ENCODE assay signal across 9 cellular contexts in the genomic region with DNA sequence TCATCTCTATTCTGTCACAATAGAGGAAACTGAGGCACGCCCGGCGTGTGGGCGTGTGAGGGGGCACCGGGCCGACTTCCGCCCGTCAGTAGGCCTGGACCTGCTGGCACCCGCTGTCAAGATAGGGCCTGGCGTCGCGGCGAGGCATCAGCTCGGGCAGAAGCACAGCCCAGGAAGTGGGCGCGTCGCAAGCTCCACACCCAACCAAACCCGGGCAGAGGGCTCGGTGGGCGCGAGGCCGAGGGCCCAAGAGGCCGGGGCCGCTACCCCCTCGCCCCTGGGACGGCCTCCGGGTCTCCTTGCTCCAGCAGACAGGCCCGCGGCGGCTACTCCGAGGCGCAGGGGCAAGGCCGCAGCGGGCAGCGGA.
A peak's percentile ranks its signal among the peaks of the same experiment; 100 is the strongest.
DNase-seq lines count a peak whose midpoint lies in the region; ATAC-seq and TF ChIP-seq lines count a peak whose summit lies in the region.
"Had no signal": no experiment of that assay in that cellular context is flagged by ENCODE, and none has a peak within 500 bp of the region (broad histone marks: within the 10 kb centered on the region; RNA-seq: fewer than 3 reads in every experiment).

No MANE protein-coding gene starts in this region.

- H3K4me3 Mint-ChIP-seq in natural killer cell: peak overlapping the region; percentile 95

- no peaks in the 10 kb centered on the region for H3K9me2 ChIP-seq in OCI-LY1 (ENCODE audit: low read depth, low read length)

- peak overlapping the region; percentile 68; the same call in 1 of the 2 replicates for H3K9ac ChIP-seq in OCI-LY1 (ENCODE audit: low read length)
- H3K9ac ChIP-seq in duodenal mucosa (ENCODE audit: low read depth in 1 of 2, low read length in 2 of 2): peak overlapping the region; percentile 87 to 88

- intact Hi-C loops in natural killer cell (cut with micrococcal nuclease): loop anchor here (1.0 to 5.0 kb wide), 5 partner anchors 119 to 476 kb away; partner anchors contain the start of genes COMMD3 and DNAJC1

- H3F3A ChIP-seq in OCI-LY1 (ENCODE audit: insufficient read depth, low read length): no peaks in the 10 kb centered on the region

- H3K27ac ChIP-seq in OCI-LY1 (ENCODE audit: low read depth, low read length, poor library complexity, severe bottlenecking): no peak overlapping the region
- H3K27ac ChIP-seq in duodenal mucosa (ENCODE audit: low read depth, low read length): peak overlapping the region; percentile 95
- H3K27ac ChIP-seq: SK-N-MC had no signal

- H3K27ac Mint-ChIP-seq in natural killer cell: peak overlapping the region; percentile 97

- DNase-seq in DMS53 (lab: John Stamatoyannopoulos, UW): peak; percentile 90
- DNase-seq in natural killer cell: peak; percentile 58
- no peak for DNase-seq in SW 1271 (lab: John Stamatoyannopoulos, UW)
- DNase-seq in epidermal melanocyte (ENCODE audit: insufficient read length, low spot score): no peak
- DNase-seq in HuH-7.5 (ENCODE audit: low spot score): no peak

- H3K9me3 ChIP-seq in OCI-LY1 (ENCODE audit: low read length) (no peaks in the 10 kb centered on the region), duodenal mucosa (ENCODE audit: control insufficient read depth in 1 of 2, low read length in 2 of 2) (no peaks in the 10 kb centered on the region)

- no peak for TF ChIP-seq CTCF in OCI-LY1 (IDR thresholded peaks at IDR 0.05; ENCODE audit: low read length)
- TF ChIP-seq CTCF in natural killer cell (IDR thresholded peaks at IDR 0.05): no peak

- no peaks in the 10 kb centered on the region for H3K9me3 Mint-ChIP-seq in natural killer cell

- H3K4me1 ChIP-seq in OCI-LY1 (ENCODE audit: insufficient read depth, low read length, severe bottlenecking) (peaks cover 18% of the 10 kb centered on the region), duodenal mucosa (ENCODE audit: control insufficient read depth in 1 of 2, insufficient read depth in 2 of 2, low read length in 2 of 2) (peaks cover 13% of the 10 kb centered on the region in 2 donors)

- no peaks in the 10 kb centered on the region for H3K36me3 Mint-ChIP-seq in natural killer cell

- peak overlapping the region; percentile 70 for H3K4me3 ChIP-seq in OCI-LY1 (ENCODE audit: low read depth, low read length, poor library complexity, severe bottlenecking)
- peak overlapping the region; percentile 79 to 93 for H3K4me3 ChIP-seq in duodenal mucosa (ENCODE audit: low read depth in 1 of 2, low read length in 2 of 2)
- H3K4me3 ChIP-seq: SK-N-MC had no signal

- H3K27me3 Mint-ChIP-seq in natural killer cell (ENCODE audit: low read depth in 2 of 2): no peaks in the 10 kb centered on the region

- no peaks in the 10 kb centered on the region for H4K20me1 ChIP-seq in OCI-LY1 (ENCODE audit: insufficient read depth, low read length)

- no peaks in the 10 kb centered on the region for H3K79me2 ChIP-seq in OCI-LY1 (ENCODE audit: insufficient read depth, low read length)

- H3K4me1 Mint-ChIP-seq in natural killer cell: peaks cover 37 to 43% of the 10 kb centered on the region in 2 donors

- H3K27me3 ChIP-seq in OCI-LY1 (ENCODE audit: insufficient read depth, low read length) (peaks cover 7% of the 10 kb centered on the region), duodenal mucosa (ENCODE audit: control insufficient read depth in 1 of 2, insufficient read depth in 2 of 2, low read length in 2 of 2) (no peaks in the 10 kb centered on the region)

- no peaks in the 10 kb centered on the region for H3K36me3 ChIP-seq in OCI-LY1 (ENCODE audit: insufficient read depth, low read length)
- no peaks in the 10 kb centered on the region for H3K36me3 ChIP-seq in duodenal mucosa (ENCODE audit: control insufficient read depth in 1 of 2, insufficient read depth in 2 of 2, low read length in 2 of 2)

- peak; percentile 35 for ATAC-seq in GM21619 (IDR thresholded peaks at IDR 0.05; ENCODE audit: unreplicated experiment)
- ATAC-seq in natural killer cell: peak; percentile 49 to 71 (median 61)

- H3K4me2 ChIP-seq in OCI-LY1 (ENCODE audit: low read length): peak overlapping the region; percentile 87

- no peak overlapping the region; the same call in 1 of the 2 replicates for H2AFZ ChIP-seq in OCI-LY1 (ENCODE audit: low read length)

Comparison
In these comparisons a context has a peak if more than half of its experiments do, and no peak if none do; other contexts are left out.
1. DNase-seq: peak in DMS53 (single experiment) and natural killer cell (single experiment); none in SW 1271 (0 of 2), epidermal melanocyte (single experiment) and HuH-7.5 (single experiment).